ENCODE assay signal across 19 cellular contexts in genomic region chr21:45435405-45435981, GRCh38. TPM values are rescaled to one million over a fixed set of nuclear protein-coding genes. Genes with fewer than 3 reads are reported as not detected.
DNase-seq lines count a peak whose midpoint lies in the region; ATAC-seq and TF ChIP-seq lines count a peak whose summit lies in the region.
"Had no signal": no experiment of that assay in that cellular context is flagged by ENCODE, and none has a peak within 500 bp of the region (broad histone marks: within the 10 kb centered on the region; RNA-seq: fewer than 3 reads in every experiment).

No MANE protein-coding gene starts in this region.

- POLR2A ChIA-PET in IMR-90 (lab: Charles Lee; ENCODE audit: unreplicated experiment) = no interaction called here

- peaks cover 22% of the 10 kb centered on the region for H3K9me1 ChIP-seq in IMR-90 (ENCODE audit: insufficient read depth, low read length)

- ATAC-seq in IMR-90 (ENCODE audit: low read depth) = no peak
- no peak for ATAC-seq in HG02571 (IDR thresholded peaks at IDR 0.05; ENCODE audit: unreplicated experiment)
- ATAC-seq: GM12878 had no signal

- H2BK20ac ChIP-seq in IMR-90 (ENCODE audit: low read depth, low read length) = no peak overlapping the region

- H3K4me2 ChIP-seq in BLaER1 (peak overlapping the region; percentile 76), IMR-90 (ENCODE audit: low read depth, low read length) (no peak overlapping the region), trophoblast cell (ENCODE audit: low read length) (no peak overlapping the region)

- H4K8ac ChIP-seq in IMR-90 (ENCODE audit: low read depth in 2 of 2, low read length in 2 of 2) = no peak overlapping the region
- H4K8ac ChIP-seq in trophoblast cell (ENCODE audit: low read depth, low read length) = no peak overlapping the region

- H4K5ac ChIP-seq in IMR-90 (ENCODE audit: low read depth, low read length) = no peak overlapping the region

- H2BK12ac ChIP-seq in trophoblast cell (ENCODE audit: low read length) = no peak overlapping the region

- peaks cover 16% of the 10 kb centered on the region for H3K79me2 ChIP-seq in trophoblast cell (ENCODE audit: control insufficient read depth, insufficient read depth, low read length, poor library complexity)

- H3K56ac ChIP-seq in IMR-90 (ENCODE audit: extremely low read depth, insufficient read depth, low read length) = no peak overlapping the region

- H2BK15ac ChIP-seq in IMR-90 (ENCODE audit: low read depth, low read length) = no peak overlapping the region

- H2AK9ac ChIP-seq in IMR-90 (replicated peaks; ENCODE audit: low read depth, low read length, poor library complexity) = no peak overlapping the region

- no peak overlapping the region for H3K18ac ChIP-seq in IMR-90 (ENCODE audit: low read depth, low read length)
- H3K18ac ChIP-seq in trophoblast cell (ENCODE audit: low read length) = peak overlapping the region; percentile 49

- no peak overlapping the region for H3K4me3 ChIP-seq in BLaER1
- H3K4me3 ChIP-seq in IMR-90 (ENCODE audit: insufficient read depth, low read depth, low read length) = no peak overlapping the region
- no peak overlapping the region for H3K4me3 ChIP-seq in endodermal cell (ENCODE audit: low read length)
- no peak overlapping the region for H3K4me3 ChIP-seq in trophoblast cell (ENCODE audit: low read depth, low read length)
- H3K4me3 ChIP-seq: GM12878, SJCRH30 had no signal

- H2AK5ac ChIP-seq in IMR-90 (ENCODE audit: low read depth, low read length) (peak overlapping the region; percentile 4; the same call in 1 of the 2 replicates), trophoblast cell (ENCODE audit: low read length) (peak overlapping the region; percentile 65)

- TF ChIP-seq RAD21 in IMR-90 (IDR thresholded peaks at IDR 0.05; ENCODE audit: low read length) = no peak

- H3K79me1 ChIP-seq in IMR-90 (ENCODE audit: low read depth in 1 of 2, low read length in 2 of 2) = peaks cover 21 to 82% of the 10 kb centered on the region in 2 experiments; a peak in 3 of 4 replicates
- H3K79me1 ChIP-seq in trophoblast cell (ENCODE audit: low read length) = peaks cover 20% of the 10 kb centered on the region

- dilution Hi-C loops in IMR-90 (cut with HindIII; ENCODE audit: low sequenced_read_pairs, unreplicated experiment) = no loop called here

- 0 out of 2 replicates have a peak overlapping the region, but pooled peaks have one; percentile 23 for H3K4ac ChIP-seq in IMR-90 (ENCODE audit: low read depth, low read length)
- H3K4ac ChIP-seq in trophoblast cell (ENCODE audit: low read depth, low read length) = peak overlapping the region; percentile 40

- TF ChIP-seq CTCF in IMR-90 (conservative IDR thresholded peaks at IDR 0.05; ENCODE audit: low read depth, low read length) = no peak
- no peak for TF ChIP-seq CTCF in endodermal cell (conservative IDR thresholded peaks at IDR 0.05)

- in situ Hi-C loops in IMR-90 (cut with MboI; ENCODE audit: low sequenced_read_pairs) = no loop called here

- H4K91ac ChIP-seq in IMR-90 (ENCODE audit: insufficient read depth, low read depth, low read length) (peak overlapping the region; percentile 51; the same call in 1 of the 2 replicates), trophoblast cell (ENCODE audit: low read depth, low read length) (peak overlapping the region; percentile 1)

- H2BK5ac ChIP-seq in IMR-90 (ENCODE audit: low read depth, low read length, poor library complexity, severe bottlenecking) (no peak overlapping the region), trophoblast cell (ENCODE audit: low read depth, low read length, poor library complexity) (no peak overlapping the region)

- no peak overlapping the region for H2AFZ ChIP-seq in IMR-90 (replicated peaks; ENCODE audit: low read length, poor library complexity)
- no peak overlapping the region for H2AFZ ChIP-seq in trophoblast cell (ENCODE audit: insufficient read depth, low read length, poor library complexity)

- CTCF ChIA-PET in IMR-90 (lab: Yijun Ruan, JAX) = no interaction called here

- no peaks in the 10 kb centered on the region for H3K9me3 ChIP-seq in BLaER1
- H3K9me3 ChIP-seq in IMR-90 (ENCODE audit: control insufficient read depth, insufficient read depth, low read length) = no peaks in the 10 kb centered on the region
- no peaks in the 10 kb centered on the region for H3K9me3 ChIP-seq in endodermal cell (ENCODE audit: control insufficient read depth, low read length)
- H3K9me3 ChIP-seq in trophoblast cell (ENCODE audit: insufficient read depth, low read depth, low read length) = peaks cover 2% of the 10 kb centered on the region
- H3K9me3 ChIP-seq: SJCRH30 had no signal

- H3K27ac ChIP-seq in BLaER1 = no peak overlapping the region
- no peak overlapping the region for H3K27ac ChIP-seq in IMR-90 (ENCODE audit: insufficient read depth, low read length)
- peak overlapping the region; percentile 53 for H3K27ac ChIP-seq in endodermal cell (ENCODE audit: low read depth, low read length)
- no peak overlapping the region for H3K27ac ChIP-seq in trophoblast cell (ENCODE audit: low read depth, low read length)
- H3K27ac ChIP-seq: C4-2B, SJCRH30 had no signal

- H3K4me3 Mint-ChIP-seq in endodermal cell = no peak overlapping the region

- DNase-seq in IMR-90 (no peak), endodermal cell (no peak), trophoblast cell (no peak), globus pallidus (ENCODE audit: low spot score) (no peak), MV-4-11 (lab: John Stamatoyannopoulos, UW) (no peak)
- DNase-seq: DMS 273 treated with DMSO at 0.1 percent for 48 hours, GDM1, Kasumi-1, MM.1S, NCI-H187 treated with DMSO at 0.1 percent for 48 hours, NCI-H446, NCI-H69, RPMI8226, SJCRH30 had no signal

- H3K9ac ChIP-seq in BLaER1 = no peak overlapping the region
- H3K9ac ChIP-seq in IMR-90 (ENCODE audit: low read depth, low read length) = no peak overlapping the region
- H3K9ac ChIP-seq in endodermal cell (ENCODE audit: extremely low read depth, low read length, poor library complexity, severe bottlenecking) = no peak overlapping the region
- no peak overlapping the region for H3K9ac ChIP-seq in trophoblast cell (ENCODE audit: low read length)

- no peaks in the 10 kb centered on the region for H3K27me3 Mint-ChIP-seq in endodermal cell (ENCODE audit: insufficient read depth)

- peaks cover 41% of the 10 kb centered on the region for H3K4me1 ChIP-seq in BLaER1
- H3K4me1 ChIP-seq in IMR-90 (ENCODE audit: control insufficient read depth, insufficient read depth, low read length) = peaks cover 39% of the 10 kb centered on the region
- H3K4me1 ChIP-seq in endodermal cell (ENCODE audit: control insufficient read depth, insufficient read depth, low read length) = peaks cover 8% of the 10 kb centered on the region
- H3K4me1 ChIP-seq in trophoblast cell (ENCODE audit: control insufficient read depth in 1 of 2, insufficient read depth in 2 of 2, low read length in 2 of 2) = peaks cover 16 to 26% of the 10 kb centered on the region in 2 experiments

- no peaks in the 10 kb centered on the region for H3K36me3 ChIP-seq in BLaER1
- H3K36me3 ChIP-seq in IMR-90 (ENCODE audit: control insufficient read depth, insufficient read depth, low read length) = no peaks in the 10 kb centered on the region
- peaks cover 11% of the 10 kb centered on the region for H3K36me3 ChIP-seq in endodermal cell (ENCODE audit: control insufficient read depth, insufficient read depth, low read length)
- H3K36me3 ChIP-seq in trophoblast cell (ENCODE audit: control insufficient read depth in 1 of 2, insufficient read depth in 2 of 2, low read length in 2 of 2) = peaks cover 7 to 12% of the 10 kb centered on the region in 2 experiments
- H3K36me3 ChIP-seq: SJCRH30 had no signal

- H4K20me1 ChIP-seq in BLaER1 = no peaks in the 10 kb centered on the region
- H4K20me1 ChIP-seq in IMR-90 (ENCODE audit: insufficient read depth, low read length) = peaks cover 47% of the 10 kb centered on the region

- WGBS in IMR-90 (ENCODE audit: extremely low coverage in 2 of 2, insufficient read length in 1 of 2), 2 experiments = 94% methylated on average over 8 of the region's 15 CpGs; no CpG with 5 or more reads in 1 of the 2 experiments
- WGBS in endodermal cell (ENCODE audit: insufficient coverage in 1 of 2, insufficient read length in 1 of 2), 2 experiments = 94 to 97% methylated on average over 15 of the region's 15 CpGs
- no CpG with 5 or more reads among the region's 15 CpGs for WGBS in trophoblast cell (ENCODE audit: extremely low coverage, insufficient coverage, insufficient read length)

- H3K27ac Mint-ChIP-seq in endodermal cell = peak overlapping the region; percentile 85
- H3K27ac Mint-ChIP-seq: IgD-negative memory B cell had no signal

- no peak for TF ChIP-seq POLR2A in IMR-90 (IDR thresholded peaks at IDR 0.05; ENCODE audit: low read depth, low read length)

- H3K4me1 Mint-ChIP-seq in endodermal cell = peaks cover 21% of the 10 kb centered on the region

- H3K36me3 Mint-ChIP-seq in endodermal cell (ENCODE audit: low read depth) = peaks cover 7% of the 10 kb centered on the region
- H3K36me3 Mint-ChIP-seq: IgD-negative memory B cell had no signal

- H3K14ac ChIP-seq in IMR-90 (replicated peaks; ENCODE audit: low read depth, low read length) = no peak overlapping the region
- H3K14ac ChIP-seq in trophoblast cell (ENCODE audit: low read length) = no peak overlapping the region

- H3K9me3 Mint-ChIP-seq in endodermal cell = no peaks in the 10 kb centered on the region
- H3K9me3 Mint-ChIP-seq: IgD-negative memory B cell had no signal

- intact Hi-C loops in IMR-90 (cut with micrococcal nuclease) = loop anchor here (5.0 kb wide), 1 partner anchor 387 kb away; no protein-coding TSS in a partner anchor

- H3K23ac ChIP-seq in IMR-90 (ENCODE audit: low read depth, low read length) = no peak overlapping the region
- no peak overlapping the region for H3K23ac ChIP-seq in trophoblast cell (ENCODE audit: low read length)

- BruUV-seq in IMR-90 (replicated peaks; lab: Mats Ljungman, UMichigan) = no TSS peak

- H4K12ac ChIP-seq in trophoblast cell (ENCODE audit: low read depth, low read length) = no peak overlapping the region

- H2BK120ac ChIP-seq in IMR-90 (ENCODE audit: low read depth, low read length) (peak overlapping the region; percentile 43; the same call in 1 of the 2 replicates), trophoblast cell (ENCODE audit: insufficient read depth, low read length, poor library complexity) (no peak overlapping the region)

- H3K27me3 ChIP-seq in BLaER1 = no peaks in the 10 kb centered on the region
- no peaks in the 10 kb centered on the region for H3K27me3 ChIP-seq in IMR-90 (ENCODE audit: control insufficient read depth, insufficient read depth, low read length)
- no peaks in the 10 kb centered on the region for H3K27me3 ChIP-seq in endodermal cell (ENCODE audit: control insufficient read depth, insufficient read depth, low read length, poor library complexity, severe bottlenecking)
- no peaks in the 10 kb centered on the region for H3K27me3 ChIP-seq in trophoblast cell (ENCODE audit: insufficient read depth, low read length)
- H3K27me3 ChIP-seq: SJCRH30 had no signal

RNA-seq across cellular contexts. Expression of gene COL18A1, which starts 30.5 kb away (rescaled TPM):
- total RNA-seq in IMR-90 (2012; rRNA removed) (4.3 and 6.7 TPM in 2 replicates), endodermal cell (100 to 1,000 TPM; 332 to 398 TPM)
- 46.7 and 52.6 TPM in 2 replicates for polyA plus RNA-seq in IMR-90 (2012; rRNA removed)
- 66.0 and 124 TPM in 2 replicates for polyA plus RNA-seq in IMR-90 (2012; cell fraction: cytosol; rRNA removed)
- 136 and 394 TPM in 2 replicates for polyA plus RNA-seq in IMR-90 (2012; cell fraction: nucleus; rRNA removed; ENCODE audit: low replicate concordance)
- 216 TPM for polyA plus RNA-seq in endodermal cell (2013, experiment 1 of 2)
- polyA plus RNA-seq in endodermal cell (2013, experiment 2 of 2) = 213 TPM
- 174 and 188 TPM in 2 replicates for polyA plus RNA-seq in trophoblast cell (2013)

Comparison
In these comparisons a context has a peak if more than half of its experiments do, and no peak if none do; other contexts are left out.
1. RNA of gene COL18A1, which starts 30.5 kb away (total RNA-seq): 332 to 398 TPM in endodermal cell; 4.3 to 6.7 TPM in IMR-90; every median in the first group is over 10 times any median in the second.